ENCODE assay signal across 1 cellular context in genomic region chr19:1837625-1838105, GRCh38.
TF ChIP-seq lines count a peak whose summit lies in the region.

No MANE protein-coding gene starts in this region.

TF ChIP-seq in HepG2, 621 proteins besides CTCF, POLR2A, EP300 and RAD21 (continued from another document and continues in another):
- TF ChIP-seq BCL3 (CRISPR knock-in tag; IDR thresholded peaks at IDR 0.05) (peak; percentile 35; the same call in 1 of the 2 replicates), ATRX (CRISPR knock-in tag; IDR thresholded peaks at IDR 0.05; ENCODE audit: borderline replicate concordance) (no peak), ZNF703 (CRISPR knock-in tag; IDR thresholded peaks at IDR 0.05; ENCODE audit: borderline replicate concordance) (no peak), CREB1 (IDR thresholded peaks at IDR 0.05) (no peak), CREB1 (CRISPR knock-in tag; IDR thresholded peaks at IDR 0.05) (no peak), CERS6 (CRISPR knock-in tag; IDR thresholded peaks at IDR 0.05) (no peak), THAP7 (CRISPR knock-in tag; IDR thresholded peaks at IDR 0.05) (no peak), ZNF33B (CRISPR knock-in tag; IDR thresholded peaks at IDR 0.05) (no peak), CCDC6 (CRISPR knock-in tag; IDR thresholded peaks at IDR 0.05) (no peak), ZNF33A (CRISPR knock-in tag; IDR thresholded peaks at IDR 0.05; ENCODE audit: borderline replicate concordance) (no peak), ZNF879 (CRISPR knock-in tag; IDR thresholded peaks at IDR 0.05) (no peak), MAX (IDR thresholded peaks at IDR 0.05) (peak; percentile 35; the same call in 1 of the 2 replicates), ZNF614 (CRISPR knock-in tag; IDR thresholded peaks at IDR 0.05; ENCODE audit: borderline replicate concordance) (peak; percentile 20; the same call in 1 of the 2 replicates), ZNF513 (CRISPR knock-in tag; conservative IDR thresholded peaks at IDR 0.05) (no peak), SP5 (CRISPR knock-in tag; IDR thresholded peaks at IDR 0.05; ENCODE audit: borderline replicate concordance, low read depth) (0 out of 2 replicates have a peak, but pooled peaks have one; percentile 18), DNMT1 (CRISPR knock-in tag; IDR thresholded peaks at IDR 0.05) (0 out of 2 replicates have a peak, but pooled peaks have one; percentile 60), THYN1 (CRISPR knock-in tag; IDR thresholded peaks at IDR 0.05; ENCODE audit: borderline replicate concordance, low read depth) (no peak), SNAI1 (CRISPR knock-in tag; IDR thresholded peaks at IDR 0.05; ENCODE audit: borderline replicate concordance) (no peak), ARID3A (IDR thresholded peaks at IDR 0.05; ENCODE audit: low read depth, low read length) (no peak), KDM2A (CRISPR knock-in tag; IDR thresholded peaks at IDR 0.05; ENCODE audit: borderline replicate concordance, low read depth) (peak; percentile 55; the same call in 1 of the 2 replicates), ZNF274 (CRISPR knock-in tag; IDR thresholded peaks at IDR 0.05) (no peak), E2F2 (CRISPR knock-in tag; IDR thresholded peaks at IDR 0.05; ENCODE audit: borderline replicate concordance) (no peak), ZNF619 (CRISPR knock-in tag; IDR thresholded peaks at IDR 0.05) (no peak), ZBTB21 (CRISPR knock-in tag; IDR thresholded peaks at IDR 0.05) (no peak), NFKB2 (CRISPR knock-in tag; IDR thresholded peaks at IDR 0.05; ENCODE audit: borderline replicate concordance) (no peak), KAT7 (CRISPR knock-in tag; IDR thresholded peaks at IDR 0.05; ENCODE audit: borderline replicate concordance) (no peak), HNRNPL (IDR thresholded peaks at IDR 0.05; ENCODE audit: low read depth, low read length) (no peak), PRPF4 (IDR thresholded peaks at IDR 0.05; ENCODE audit: low read depth, low read length, poor library complexity, severe bottlenecking) (peak; percentile 14), ZNF597 (CRISPR knock-in tag; IDR thresholded peaks at IDR 0.05) (no peak), KLF15 (CRISPR knock-in tag; IDR thresholded peaks at IDR 0.05; ENCODE audit: borderline replicate concordance) (no peak), DZIP1 (CRISPR knock-in tag; IDR thresholded peaks at IDR 0.05) (no peak), SP2 (CRISPR knock-in tag; IDR thresholded peaks at IDR 0.05) (no peak), TIGD3 (CRISPR knock-in tag; IDR thresholded peaks at IDR 0.05; ENCODE audit: borderline replicate concordance) (0 out of 2 replicates have a peak, but pooled peaks have one; percentile 32), PATZ1 (CRISPR knock-in tag; IDR thresholded peaks at IDR 0.05) (peak; percentile 66; the same call in 1 of the 2 replicates), DMAP1 (CRISPR knock-in tag; IDR thresholded peaks at IDR 0.05) (no peak), FOXC1 (CRISPR knock-in tag; IDR thresholded peaks at IDR 0.05; ENCODE audit: borderline replicate concordance) (peak; percentile 68; the same call in 1 of the 2 replicates), ZNF253 (CRISPR knock-in tag; IDR thresholded peaks at IDR 0.05; ENCODE audit: borderline replicate concordance) (no peak), HDAC1 (CRISPR knock-in tag; IDR thresholded peaks at IDR 0.05) (peak; percentile 37; the same call in 1 of the 2 replicates), ZSCAN5A (CRISPR knock-in tag; IDR thresholded peaks at IDR 0.05; ENCODE audit: borderline replicate concordance) (no peak), SATB2 (CRISPR knock-in tag; IDR thresholded peaks at IDR 0.05) (no peak), IRX3 (CRISPR knock-in tag; IDR thresholded peaks at IDR 0.05; ENCODE audit: borderline replicate concordance, low read depth) (no peak)
